In the genomic region with DNA sequence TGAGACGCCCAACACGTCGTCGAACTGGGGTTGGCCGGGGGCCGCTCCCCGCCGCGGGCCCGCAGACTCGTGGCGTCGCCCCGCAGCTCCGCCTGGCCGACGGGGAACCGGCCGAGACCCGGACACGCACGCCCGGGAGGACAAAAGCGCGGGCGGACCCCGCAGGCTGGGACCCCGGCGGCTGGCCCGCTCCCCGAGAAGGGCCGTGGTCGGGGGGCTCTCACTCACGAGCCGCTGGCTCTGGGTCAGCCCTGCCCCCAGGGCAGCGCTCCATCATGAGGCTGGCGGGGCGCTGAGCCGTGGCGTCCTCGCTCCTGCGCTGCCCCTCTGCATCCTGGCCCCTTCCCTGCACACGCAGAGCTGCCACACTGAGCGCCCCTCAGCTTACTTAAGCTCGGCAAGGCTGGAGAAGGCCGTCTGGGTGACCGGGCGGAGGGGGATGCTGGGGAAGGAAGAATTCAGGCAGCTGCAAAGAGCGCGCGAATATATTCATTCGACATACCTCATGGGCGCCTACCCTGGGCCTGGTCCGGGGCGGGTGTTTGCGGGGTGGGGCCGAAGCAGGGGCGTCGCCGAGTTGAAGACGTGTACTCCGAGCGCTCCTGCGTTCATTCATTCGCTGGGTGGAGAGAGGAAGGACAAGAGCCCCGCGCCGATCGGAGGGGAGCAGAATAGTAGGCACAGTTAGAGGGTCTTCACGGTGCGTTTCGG, we compare ENCODE assay signal across 9 cellular contexts. TPM values are rescaled to one million over a fixed set of nuclear protein-coding genes. Genes with fewer than 3 reads are reported as not detected.
DNase-seq lines count a peak whose midpoint lies in the region; ATAC-seq, FAIRE-seq and TF ChIP-seq lines count a peak whose summit lies in the region.
"Had no signal": no experiment of that assay in that cellular context is flagged by ENCODE, and none has a peak within 500 bp of the region (broad histone marks: within the 10 kb centered on the region; RNA-seq: fewer than 3 reads in every experiment).

No MANE protein-coding gene starts in this region.

- intact Hi-C loops in left lung (cut with DNase I) = no loop called here

- H3K9me3 ChIP-seq in left lung (no peaks in the 10 kb centered on the region), suprapubic skin (no peaks in the 10 kb centered on the region), SJCRH30 (replicated peaks) (no peaks in the 10 kb centered on the region)

- FAIRE-seq in bronchial epithelial cell (lab: Jason Lieb, UNC) = no peak

- H3K4me3 ChIP-seq in GM12875 (ENCODE audit: low read depth, low read length) = peak overlapping the region; percentile 48
- peak overlapping the region; percentile 49 for H3K4me3 ChIP-seq in bronchial epithelial cell (ENCODE audit: low read depth, low read length)
- H3K4me3 ChIP-seq in left lung = peak overlapping the region; percentile 44 to 51
- peak overlapping the region; percentile 52 for H3K4me3 ChIP-seq in suprapubic skin
- no peak overlapping the region for H3K4me3 ChIP-seq in SJCRH30

- TF ChIP-seq POLR2A in suprapubic skin (IDR thresholded peaks at IDR 0.05) = no peak

- H3K36me3 ChIP-seq in bronchial epithelial cell (ENCODE audit: control insufficient read depth, insufficient read depth, low read length) (no peaks in the 10 kb centered on the region), left lung (no peaks in the 10 kb centered on the region), suprapubic skin (no peaks in the 10 kb centered on the region), SJCRH30 (no peaks in the 10 kb centered on the region)

- peaks cover 7 to 17% of the 10 kb centered on the region in 2 donors for H3K4me1 ChIP-seq in left lung
- H3K4me1 ChIP-seq in suprapubic skin = peaks cover 42% of the 10 kb centered on the region
- no peaks in the 10 kb centered on the region for H3K4me1 ChIP-seq in SJCRH30

- DNase-seq in bronchial epithelial cell (ENCODE audit: low read depth) = peak; percentile 16
- peak in 1 of 2 donors; percentile 79 for DNase-seq in left lung
- DNase-seq in suprapubic skin (ENCODE audit: low spot score in 2 of 2) = peak in 1 of 2 donors; percentile 81
- no peak for DNase-seq in SJCRH30

- TF ChIP-seq EP300 in suprapubic skin (IDR thresholded peaks at IDR 0.05) = no peak

- ATAC-seq in HG03432 (IDR thresholded peaks at IDR 0.05; ENCODE audit: unreplicated experiment) = peak; percentile 51
- ATAC-seq in left lung = peak; percentile 71
- no peak for ATAC-seq in GM19452 (IDR thresholded peaks at IDR 0.05; ENCODE audit: unreplicated experiment)
- ATAC-seq in GM18858 (IDR thresholded peaks at IDR 0.05; ENCODE audit: unreplicated experiment) = no peak

- peak overlapping the region in 1 of 2 donors; percentile 9 for H3K27ac ChIP-seq in left lung
- H3K27ac ChIP-seq in suprapubic skin = peak overlapping the region; percentile 70
- H3K27ac ChIP-seq in SJCRH30 = no peak overlapping the region

- WGBS in suprapubic skin = 11% methylated on average over 18 of the region's 72 CpGs

- H3K27me3 ChIP-seq in bronchial epithelial cell (ENCODE audit: control insufficient read depth, insufficient read depth, low read length) (no peaks in the 10 kb centered on the region), left lung (peaks cover 0 to 43% of the 10 kb centered on the region in 2 donors), suprapubic skin (no peaks in the 10 kb centered on the region), SJCRH30 (0 out of 2 replicates have a peak, but pooled peaks cover 10% of the 10 kb centered on the region)

- TF ChIP-seq CTCF in GM12875 (IDR thresholded peaks at IDR 0.05; ENCODE audit: borderline replicate concordance, insufficient read depth, low read depth, low read length) (no peak), bronchial epithelial cell (IDR thresholded peaks at IDR 0.05; ENCODE audit: insufficient read depth, low read length, severe bottlenecking) (no peak), left lung (IDR thresholded peaks at IDR 0.05) (no peak), suprapubic skin (IDR thresholded peaks at IDR 0.05) (no peak)

RNA-seq across cellular contexts. Expression of a gene that starts 0.6 kb away (rescaled TPM):
- total RNA-seq in bronchial epithelial cell (12.1 and 16.4 TPM in 2 replicates), left lung (10 to 100 TPM in 1 of 2 donors, 1 to 10 TPM in 1; 7.9 to 13.1 TPM), suprapubic skin (10 to 100 TPM; 30.7 to 78.4 (median 53.9) TPM)
- total RNA-seq in SJCRH30 (2014; rRNA removed; shearing (Covaris generic)) = not detected in 2 replicates

RNA-seq across cellular contexts. Expression of a gene that starts 32.4 kb away (rescaled TPM):
- under 0.01 and 0.38 TPM in 2 replicates for total RNA-seq in bronchial epithelial cell
- 1 to 10 TPM in 1 of 2 donors, under 1 TPM in 1; 0.81 to 4.6 TPM for total RNA-seq in left lung
- 10 to 100 TPM in 2 of 4 donors, 1 to 10 TPM in 2; 6.2 to 44.0 (median 20.3) TPM for total RNA-seq in suprapubic skin
- not detected in 2 replicates for total RNA-seq in SJCRH30 (2014; rRNA removed; shearing (Covaris generic))
- total RNA-seq: RPMI7951 had no signal

Comparison
In these comparisons a context has a peak if more than half of its experiments do, and no peak if none do; other contexts are left out.
1. ATAC-seq: peak in HG03432 (single experiment) and left lung (single experiment); none in GM19452 (single experiment) and GM18858 (single experiment).